In genomic region chr2:95991351-95992094, GRCh38 we compare ENCODE assay signal across 8 cellular contexts. TPM values are rescaled to one million over a fixed set of nuclear protein-coding genes. Genes with fewer than 3 reads are reported as not detected.
DNase-seq lines count a peak whose midpoint lies in the region; ATAC-seq and TF ChIP-seq lines count a peak whose summit lies in the region.
"Not testable (repeated sequence)": the region's sequence is repeated elsewhere in the genome, so short reads cannot be mapped to it uniquely, and the experiment has no call there.

ANKRD36C (minus strand) TSS chr2:95991824; CDS start chr2:95991708, 116 bp downstream.

- H3K27ac Mint-ChIP-seq in neural progenitor cell: peak within 1 kb of the TSS; percentile 50

- H3K4me3 ChIP-seq in heart right ventricle: peak within 1 kb of the TSS; percentile 65 to 87 (median 70)
- H3K4me3 ChIP-seq in neural progenitor cell: peak within 1 kb of the TSS; percentile 90
- peak within 1 kb of the TSS; percentile 59 for H3K4me3 ChIP-seq in thymus (ENCODE audit: low read length)

- not testable (repeated sequence) for H3K27me3 ChIP-seq in heart right ventricle; neural progenitor cell; thymus (ENCODE audit: control insufficient read depth, insufficient read depth)

- H3K4me3 Mint-ChIP-seq in neural progenitor cell: peak within 1 kb of the TSS; percentile 96

- intact Hi-C loops in heart right ventricle (cut with DNase I): loop anchor here in 1 of 10 donors (10.0 kb wide), 1 partner anchor 273 kb away; the partner anchor contains the start of genes CIAO1 and TMEM127

- not testable (repeated sequence) for H4K20me1 ChIP-seq in neural progenitor cell (ENCODE audit: low read depth)

- not testable (repeated sequence) for H3K9me3 ChIP-seq in heart right ventricle; neural progenitor cell (ENCODE audit: low read depth); thymus (ENCODE audit: control insufficient read depth)

- H2AFZ ChIP-seq in neural progenitor cell (replicated peaks): peak within 1 kb of the TSS; percentile 100

- not testable (repeated sequence) for H3K4me1 ChIP-seq in heart right ventricle; neural progenitor cell; thymus (ENCODE audit: control insufficient read depth, insufficient read depth, low read length)

- H3K36me3 Mint-ChIP-seq in neural progenitor cell: not testable (repeated sequence)

- ATAC-seq in GM21825 (IDR thresholded peaks at IDR 0.05; ENCODE audit: unreplicated experiment): peak; percentile 95
- ATAC-seq in heart right ventricle: peak; percentile 93 to 96 (median 95)

- not testable (repeated sequence) for H3K9me3 Mint-ChIP-seq in neural progenitor cell

- 1% methylated on average over 25 to 29 of the region's 56 CpGs for WGBS in heart right ventricle, 2 donors
- whole genome bisulfite sequencing in thymus: 2% methylated on average over 32 of the region's 56 CpGs

- H3K27me3 Mint-ChIP-seq in neural progenitor cell (ENCODE audit: insufficient read depth, low read depth): not testable (repeated sequence)

- H3K4me2 ChIP-seq in neural progenitor cell: peak within 1 kb of the TSS; percentile 100

- H3K9ac ChIP-seq in neural progenitor cell: peak within 1 kb of the TSS; percentile 47

- H3K36me3 ChIP-seq in heart right ventricle; neural progenitor cell; thymus (ENCODE audit: control insufficient read depth, insufficient read depth): not testable (repeated sequence)

- not testable (repeated sequence) for H3K79me2 ChIP-seq in neural progenitor cell (ENCODE audit: low read depth)

- H3K4me1 Mint-ChIP-seq in neural progenitor cell: not testable (repeated sequence)

- H3F3A ChIP-seq in neural progenitor cell (ENCODE audit: low read depth): not testable (repeated sequence)

- not testable (repeated sequence) for TF ChIP-seq CTCF in GM10266 (IDR thresholded peaks at IDR 0.05; ENCODE audit: control insufficient read depth, insufficient read depth, low read depth, missing control alignments); heart right ventricle (IDR thresholded peaks at IDR 0.05); neural progenitor cell (IDR thresholded peaks at IDR 0.05)

- DNase-seq in GM10266 (ENCODE audit: extremely low spot score): peak; percentile 21
- DNase-seq in HK-2 (ENCODE audit: unreplicated experiment): peak; percentile 38
- DNase-seq in T-helper 2 cell: peak in 3 of 5 experiments; percentile 8 to 58 (median 57)
- DNase-seq in brain pericyte (ENCODE audit: low read depth, low spot score): peak; percentile 2
- DNase-seq in heart right ventricle: peak in 1 of 2 donors; percentile 24
- peak; percentile 33 for DNase-seq in neural progenitor cell (ENCODE audit: low spot score)

- H3K27ac ChIP-seq in heart right ventricle: peak within 1 kb of the TSS; percentile 71 to 96 (median 92)
- H3K27ac ChIP-seq in neural progenitor cell: peak within 1 kb of the TSS; percentile 29
- H3K27ac ChIP-seq in thymus (ENCODE audit: low read depth): peak within 1 kb of the TSS; percentile 95

RNA-seq across cellular contexts. Expression of gene ANKRD36C, which starts in this region (rescaled TPM):
- total RNA-seq in heart right ventricle (1 to 10 TPM; 3.9 to 8.1 (median 7.2) TPM), neural progenitor cell (ENCODE audit: low replicate concordance) (32.7 and 44.4 TPM in 2 replicates)
- polyA plus RNA-seq in heart right ventricle (1 to 10 TPM in 1 of 2 donors, under 1 TPM in 1; 0.38 to 5.9 TPM), thymus (5.2 TPM)

Comparison
In these comparisons a context has a peak if more than half of its experiments do, and no peak if none do; other contexts are left out.
1. H3K27ac ChIP-seq: peak in every context shown above with its lines; median percentile 95 in thymus; 92 in heart right ventricle; 29 in neural progenitor cell.